In genomic region chr15:60478633-60479360, GRCh38 we compare ENCODE assay signal across 1 cellular context.
TF ChIP-seq lines count a peak whose summit lies in the region.

ICE2 (minus strand) TSS chr15:60479142; CDS start chr15:60477977, 1,165 bp downstream.

TF ChIP-seq in K562, 482 proteins besides CTCF, POLR2A, EP300 and RAD21 (continued from another document and continues in another):
- TF ChIP-seq ZNF512 (tag; IDR thresholded peaks at IDR 0.05): no peak
- TF ChIP-seq POLR2B (IDR thresholded peaks at IDR 0.05; ENCODE audit: low read depth, partially characterized antibody): peak; percentile 88
- peak; percentile 90 for TF ChIP-seq ATF1 (CRISPR knock-in tag; IDR thresholded peaks at IDR 0.05)
- peak; percentile 98 for TF ChIP-seq ATF1 (tag; IDR thresholded peaks at IDR 0.05)
- no peak for TF ChIP-seq ZNF780A (CRISPR knock-in tag; IDR thresholded peaks at IDR 0.05)
- TF ChIP-seq STAT5A (IDR thresholded peaks at IDR 0.05; ENCODE audit: borderline replicate concordance, low read length): peak; percentile 55; the same call in 1 of the 2 replicates
- no peak for TF ChIP-seq DDX20 (tag; IDR thresholded peaks at IDR 0.05; ENCODE audit: low read depth)
- TF ChIP-seq NEUROD1 (IDR thresholded peaks at IDR 0.05; ENCODE audit: borderline replicate concordance, low read depth, low read length, partially characterized antibody): peak; percentile 38
- peak; percentile 96 for TF ChIP-seq RBBP5 (IDR thresholded peaks at IDR 0.05; ENCODE audit: borderline replicate concordance, insufficient read depth, low read length, poor library complexity, severe bottlenecking)
- no peak for TF ChIP-seq ZNF143 (CRISPR knock-in tag; IDR thresholded peaks at IDR 0.05)
- TF ChIP-seq ZNF3 (CRISPR knock-in tag; IDR thresholded peaks at IDR 0.05): no peak
- TF ChIP-seq E2F5 (CRISPR knock-in tag; IDR thresholded peaks at IDR 0.05): no peak
- no peak for TF ChIP-seq ZNF609 (CRISPR knock-in tag; IDR thresholded peaks at IDR 0.05; ENCODE audit: borderline replicate concordance)
- peak; percentile 73 to 93 (median 90) for TF ChIP-seq YY1 (IDR thresholded peaks at IDR 0.05; ENCODE audit: borderline replicate concordance in 1 of 3, control insufficient read depth in 1 of 3, extremely low read depth in 1 of 3, insufficient read depth in 3 of 3, insufficient read length in 1 of 3, insufficient replicate concordance in 2 of 3, low read depth in 1 of 3, low read length in 2 of 3)
- no peak for TF ChIP-seq CAMTA2 (CRISPR knock-in tag; conservative IDR thresholded peaks at IDR 0.05)
- TF ChIP-seq STAG1 (CRISPR knock-in tag; IDR thresholded peaks at IDR 0.05; ENCODE audit: borderline replicate concordance): no peak
- TF ChIP-seq ZEB2 (IDR thresholded peaks at IDR 0.05): 0 out of 2 replicates have a peak, but pooled peaks have one; percentile 28
- no peak for TF ChIP-seq BCLAF1 (IDR thresholded peaks at IDR 0.05; ENCODE audit: borderline replicate concordance in 1 of 2, control insufficient read depth in 1 of 2, low read depth in 2 of 2, low read length in 1 of 2)
- TF ChIP-seq SRSF7 (optimal IDR thresholded peaks at IDR 0.05; ENCODE audit: low read depth, low read length): no peak
- TF ChIP-seq E2F4 (CRISPR knock-in tag; IDR thresholded peaks at IDR 0.05; ENCODE audit: low read depth): peak; percentile 80
- TF ChIP-seq ZNF174 (CRISPR knock-in tag; IDR thresholded peaks at IDR 0.05): no peak
- no peak for TF ChIP-seq ZNF280A (IDR thresholded peaks at IDR 0.05; ENCODE audit: low read depth, partially characterized antibody)
- peak; percentile 85 for TF ChIP-seq TFAP4 (CRISPR knock-in tag; IDR thresholded peaks at IDR 0.05; ENCODE audit: borderline replicate concordance)
- TF ChIP-seq PML (IDR thresholded peaks at IDR 0.05; ENCODE audit: low read length): 0 out of 2 replicates have a peak, but pooled peaks have one; percentile 16
- peak; percentile 76; the same call in 1 of the 2 replicates for TF ChIP-seq ZBTB26 (CRISPR knock-in tag; IDR thresholded peaks at IDR 0.05)
- no peak for TF ChIP-seq BRF1 (IDR thresholded peaks at IDR 0.05; ENCODE audit: borderline replicate concordance, extremely low read depth, insufficient read length)
- TF ChIP-seq THRAP3 (IDR thresholded peaks at IDR 0.05; ENCODE audit: borderline replicate concordance): no peak
- TF ChIP-seq TAF15 (IDR thresholded peaks at IDR 0.05; ENCODE audit: low read depth, low read length): no peak
- no peak for TF ChIP-seq XRCC4 (IDR thresholded peaks at IDR 0.05; ENCODE audit: extremely low read depth, insufficient read depth, insufficient read length)
- no peak for TF ChIP-seq ILK (tag; IDR thresholded peaks at IDR 0.05; ENCODE audit: borderline replicate concordance, low read depth)
- no peak for TF ChIP-seq MCM2 (IDR thresholded peaks at IDR 0.05; ENCODE audit: low read depth)
- no peak for TF ChIP-seq HBP1 (CRISPR knock-in tag; IDR thresholded peaks at IDR 0.05)
- TF ChIP-seq ATF4 (CRISPR knock-in tag; IDR thresholded peaks at IDR 0.05): no peak
- TF ChIP-seq HIVEP1 (CRISPR knock-in tag; IDR thresholded peaks at IDR 0.05): no peak
- no peak for TF ChIP-seq ZNF830 (CRISPR knock-in tag; IDR thresholded peaks at IDR 0.05)
- TF ChIP-seq FOSL1 (tag; conservative IDR thresholded peaks at IDR 0.05): peak; percentile 53
- TF ChIP-seq NFXL1 (CRISPR knock-in tag; IDR thresholded peaks at IDR 0.05): no peak
- TF ChIP-seq MTF1 (CRISPR knock-in tag; IDR thresholded peaks at IDR 0.05; ENCODE audit: borderline replicate concordance): no peak
- peak; percentile 85 for TF ChIP-seq GTF2F1 (IDR thresholded peaks at IDR 0.05; ENCODE audit: low read depth, low read length)
- no peak for TF ChIP-seq ZNF217 (CRISPR knock-in tag; IDR thresholded peaks at IDR 0.05)
- TF ChIP-seq ZNF140 (CRISPR knock-in tag; IDR thresholded peaks at IDR 0.05): no peak
- TF ChIP-seq SLC30A9 (CRISPR knock-in tag; IDR thresholded peaks at IDR 0.05): no peak
- no peak for TF ChIP-seq CC2D1A (IDR thresholded peaks at IDR 0.05)
- TF ChIP-seq ESRRA (IDR thresholded peaks at IDR 0.05; ENCODE audit: borderline replicate concordance, low read depth): peak; percentile 91; the same call in 1 of the 2 replicates
- peak; percentile 73 for TF ChIP-seq HMGN3 (IDR thresholded peaks at IDR 0.05; ENCODE audit: borderline replicate concordance, extremely low read depth, insufficient read length, low read depth, low read length)
